Comparison of ENCODE assay signal across 24 cellular contexts in genomic region chr6:160127270-160128124, GRCh38. TPM values are rescaled to one million over a fixed set of nuclear protein-coding genes. Genes with fewer than 3 reads are reported as not detected.
DNase-seq lines count a peak whose midpoint lies in the region; ATAC-seq, FAIRE-seq and TF ChIP-seq lines count a peak whose summit lies in the region.
"Had no signal": no experiment of that assay in that cellular context is flagged by ENCODE, and none has a peak within 500 bp of the region (broad histone marks: within the 10 kb centered on the region; RNA-seq: fewer than 3 reads in every experiment).

No MANE protein-coding gene starts in this region.

- in situ Hi-C loops in K562 (cut with MboI): no loop called here

- H3K4me1 ChIP-seq in K562 (replicated peaks in 1 of 2; ENCODE audit: control insufficient read depth in 2 of 2, insufficient read depth in 2 of 2, low read length in 2 of 2) (peaks cover 0 to 2% of the 10 kb centered on the region in 2 experiments; a peak in 3 of 5 replicates), right lobe of liver (peaks cover 0 to 41% (median 14%) of the 10 kb centered on the region in 4 donors), BE2C (no peaks in the 10 kb centered on the region)
- H3K4me1 ChIP-seq: SJCRH30 had no signal

- H3K27ac ChIP-seq in K562 (ENCODE audit: extremely low read depth, low read depth, low read length) (no peak overlapping the region), right lobe of liver (peak overlapping the region in 2 of 3 donors; percentile 61 to 74)
- H3K27ac ChIP-seq: GM23248, SJCRH30 had no signal

- H3K27me3 ChIP-seq in K562 (ENCODE audit: control insufficient read depth in 2 of 2, insufficient read depth in 2 of 2, low read length in 2 of 2) (peaks cover 31 to 51% of the 10 kb centered on the region in 2 experiments), right lobe of liver (no peaks in the 10 kb centered on the region), BE2C (peaks cover 7% of the 10 kb centered on the region; the same call in 1 of the 2 replicates)
- H3K27me3 ChIP-seq: SJCRH30 had no signal

- TF ChIP-seq CTCF in K562 (IDR thresholded peaks at IDR 0.05 in 2 of 3, conservative IDR thresholded peaks at IDR 0.05 in 1 of 3; ENCODE audit: insufficient read depth in 2 of 3, low read depth in 1 of 3, low read length in 3 of 3) (no peak), right lobe of liver (IDR thresholded peaks at IDR 0.05) (no peak), BE2C (IDR thresholded peaks at IDR 0.05; ENCODE audit: low read depth, low read length) (no peak)

- peaks cover 4% of the 10 kb centered on the region; the same call in 1 of the 2 replicates for H4K20me1 ChIP-seq in K562 (replicated peaks; ENCODE audit: control insufficient read depth, insufficient read depth, low read length)

- POLR2A ChIA-PET in K562 (lab: Yijun Ruan, JAX): interaction anchor here (1.1 kb wide), 1 partner anchor 10 kb away, joined by 3 read pairs; no protein-coding TSS in a partner anchor

- CTCF ChIA-PET in activated CD8-positive, alpha-beta memory T cell treated with anti-CD3 and anti-CD28 coated beads, Interleukin-2, amount 10 ng/mL, durations not matched to agents 7 days and 5 days (lab: Charles Lee): no interaction called here
- CTCF ChIA-PET in K562 (lab: Yijun Ruan, JAX; ENCODE audit: low intra/inter-chr PET ratio): no interaction called here
- CTCF ChIA-PET in activated naive CD4-positive, alpha-beta T cell treated with anti-CD3 and anti-CD28 coated beads, Interleukin-2, amount 10 ng/mL, durations not matched to agents 7 days and 5 days (lab: Charles Lee): no interaction called here

- no peak overlapping the region for H2AFZ ChIP-seq in K562 (ENCODE audit: low read depth, low read length)
- H2AFZ ChIP-seq: GM23248 had no signal

- FAIRE-seq in K562 (lab: Jason Lieb, UNC): no peak

- no peak for TF ChIP-seq EP300 in K562 (IDR thresholded peaks at IDR 0.05; ENCODE audit: low read length)

- H3K9me3 Mint-ChIP-seq in activated CD8-positive, alpha-beta memory T cell treated with anti-CD3 and anti-CD28 coated beads, Interleukin-2, amount 10 ng/mL, durations not matched to agents 7 days and 5 days (ENCODE audit: low read depth): no peaks in the 10 kb centered on the region
- H3K9me3 Mint-ChIP-seq in stimulated activated effector memory CD8-positive, alpha-beta T cell treated with anti-CD3 and anti-CD28 coated beads, Interleukin-12 subunit alpha, Interleukin-12 subunit beta, amount 100 ng/mL, for 72 hours: no peaks in the 10 kb centered on the region
- no peaks in the 10 kb centered on the region for H3K9me3 Mint-ChIP-seq in activated naive CD4-positive, alpha-beta T cell treated with anti-CD3 and anti-CD28 coated beads, Interleukin-2, amount 10 ng/mL, durations not matched to agents 7 days and 5 days

- no peaks in the 10 kb centered on the region for H3K9me1 ChIP-seq in K562 (ENCODE audit: control insufficient read depth, insufficient read depth, low read length)

- 25% methylated on average over 16 of the region's 16 CpGs for WGBS in K562 (ENCODE audit: insufficient coverage, low coverage, missing lambda C conversion rate)
- 52% methylated on average over 14 of the region's 16 CpGs for WGBS in right lobe of liver (ENCODE audit: insufficient coverage, low coverage, low lambda C conversion rate, missing lambda C conversion rate)

- no peak overlapping the region for H3K4me2 ChIP-seq in K562 (ENCODE audit: insufficient read depth, low read length)

- no peak overlapping the region for H3K9ac ChIP-seq in K562 (ENCODE audit: insufficient read depth in 1 of 2, low read depth in 2 of 2, low read length in 2 of 2)
- H3K9ac ChIP-seq: GM23248 had no signal

- peak; percentile 34 for DNase-seq in activated CD8-positive, alpha-beta memory T cell treated with anti-CD3 and anti-CD28 coated beads, Interleukin-2, amount 10 ng/mL, durations not matched to agents 7 days and 5 days
- DNase-seq in activated CD8-positive, alpha-beta memory T cell treated with anti-CD3 and anti-CD28 coated beads, Interleukin-2, amount 50 U/mL, for 4 hours: no peak
- DNase-seq in K562 (ENCODE audit: extremely low read depth in 1 of 4, low spot score in 3 of 4) (no peak), right lobe of liver (no peak), SHP77 treated with DMSO at 0.1 percent for 48 hours (lab: John Stamatoyannopoulos, UW) (no peak), BE2C (no peak)
- no peak for DNase-seq in stimulated activated effector memory CD8-positive, alpha-beta T cell treated with anti-CD3 and anti-CD28 coated beads, Interleukin-12 subunit alpha, Interleukin-12 subunit beta, amount 100 ng/mL, for 72 hours (ENCODE audit: low spot score in 2 of 2)
- no peak for DNase-seq in activated naive CD4-positive, alpha-beta T cell treated with anti-CD3 and anti-CD28 coated beads, Interleukin-2, amount 10 ng/mL, durations not matched to agents 7 days and 5 days
- DNase-seq: 8988T; ACHN; Calu3; GM23248; H7; KBM-7; MV-4-11; NCI-H1105; NCI-H1436 treated with DMSO at 0.1 percent for 48 hours; NCI-H187 treated with DMSO at 0.1 percent for 48 hours; NCI-H446 treated with DMSO at 0.1 percent for 48 hours; NCI-H526; NCI-H82; NK-92 treated with Interleukin-12 subunit alpha and Interleukin-12 subunit beta, amount 100 ng/mL, for 24 hours; PC-3; SJCRH30 had no signal

- H3K36me3 Mint-ChIP-seq in activated CD8-positive, alpha-beta memory T cell treated with anti-CD3 and anti-CD28 coated beads, Interleukin-2, amount 10 ng/mL, durations not matched to agents 7 days and 5 days: no peaks in the 10 kb centered on the region
- no peaks in the 10 kb centered on the region for H3K36me3 Mint-ChIP-seq in stimulated activated effector memory CD8-positive, alpha-beta T cell treated with anti-CD3 and anti-CD28 coated beads, Interleukin-12 subunit alpha, Interleukin-12 subunit beta, amount 100 ng/mL, for 72 hours
- no peaks in the 10 kb centered on the region for H3K36me3 Mint-ChIP-seq in activated naive CD4-positive, alpha-beta T cell treated with anti-CD3 and anti-CD28 coated beads, Interleukin-2, amount 10 ng/mL, durations not matched to agents 7 days and 5 days

- TF ChIP-seq POLR2A in K562 (conservative IDR thresholded peaks at IDR 0.05) (no peak), right lobe of liver (IDR thresholded peaks at IDR 0.05) (no peak)

- H3K4me3 Mint-ChIP-seq in activated CD8-positive, alpha-beta memory T cell treated with anti-CD3 and anti-CD28 coated beads, Interleukin-2, amount 10 ng/mL, durations not matched to agents 7 days and 5 days: no peak overlapping the region
- H3K4me3 Mint-ChIP-seq in stimulated activated effector memory CD8-positive, alpha-beta T cell treated with anti-CD3 and anti-CD28 coated beads, Interleukin-12 subunit alpha, Interleukin-12 subunit beta, amount 100 ng/mL, for 72 hours: no peak overlapping the region
- no peak overlapping the region for H3K4me3 Mint-ChIP-seq in activated naive CD4-positive, alpha-beta T cell treated with anti-CD3 and anti-CD28 coated beads, Interleukin-2, amount 10 ng/mL, durations not matched to agents 7 days and 5 days

- H3K27ac Mint-ChIP-seq in activated CD8-positive, alpha-beta memory T cell treated with anti-CD3 and anti-CD28 coated beads, Interleukin-2, amount 10 ng/mL, durations not matched to agents 7 days and 5 days: no peak overlapping the region
- peak overlapping the region; percentile 30 for H3K27ac Mint-ChIP-seq in stimulated activated effector memory CD8-positive, alpha-beta T cell treated with anti-CD3 and anti-CD28 coated beads, Interleukin-12 subunit alpha, Interleukin-12 subunit beta, amount 100 ng/mL, for 72 hours
- H3K27ac Mint-ChIP-seq in activated naive CD4-positive, alpha-beta T cell treated with anti-CD3 and anti-CD28 coated beads, Interleukin-2, amount 10 ng/mL, durations not matched to agents 7 days and 5 days: no peak overlapping the region

- ATAC-seq in activated CD8-positive, alpha-beta memory T cell treated with anti-CD3 and anti-CD28 coated beads, Interleukin-2, amount 10 ng/mL, durations not matched to agents 7 days and 5 days: no peak
- ATAC-seq in K562 (peak; percentile 44), right lobe of liver (peak in 3 of 4 donors; percentile 6 to 20 (median 10))
- ATAC-seq in stimulated activated effector memory CD8-positive, alpha-beta T cell treated with anti-CD3 and anti-CD28 coated beads, Interleukin-12 subunit alpha, Interleukin-12 subunit beta, amount 100 ng/mL, for 72 hours: no peak
- ATAC-seq: PC-3 had no signal

- no peak for TF ChIP-seq RAD21 in K562 (CRISPR knock-in tag; conservative IDR thresholded peaks at IDR 0.05 in 1 of 2, IDR thresholded peaks at IDR 0.05 in 1 of 2)

- H3K4me3 ChIP-seq in K562: no peak overlapping the region
- H3K4me3 ChIP-seq in right lobe of liver: no peak overlapping the region
- H3K4me3 ChIP-seq in BE2C (ENCODE audit: low read depth, low read length): no peak overlapping the region
- H3K4me3 ChIP-seq: GM23248, SJCRH30 had no signal

- H3K9me3 ChIP-seq in K562 (replicated peaks; ENCODE audit: control insufficient read depth, insufficient read depth, low read depth, low read length) (no peaks in the 10 kb centered on the region), right lobe of liver (no peaks in the 10 kb centered on the region), BE2C (no peaks in the 10 kb centered on the region)
- H3K9me3 ChIP-seq: SJCRH30 had no signal

- intact Hi-C loops in K562 (cut with micrococcal nuclease) (no loop called here), right lobe of liver (cut with DNase I) (no loop called here)

- H3K36me3 ChIP-seq in K562 (ENCODE audit: control insufficient read depth, insufficient read depth, low read length) (no peaks in the 10 kb centered on the region), right lobe of liver (peaks cover 0 to 28% (median 1%) of the 10 kb centered on the region in 4 donors), BE2C (no peaks in the 10 kb centered on the region)
- H3K36me3 ChIP-seq: SJCRH30 had no signal

- H3K79me2 ChIP-seq in K562 (ENCODE audit: control insufficient read depth, insufficient read depth, low read length): no peaks in the 10 kb centered on the region

- H3K27me3 Mint-ChIP-seq in activated CD8-positive, alpha-beta memory T cell treated with anti-CD3 and anti-CD28 coated beads, Interleukin-2, amount 10 ng/mL, durations not matched to agents 7 days and 5 days: no peaks in the 10 kb centered on the region
- H3K27me3 Mint-ChIP-seq in activated naive CD4-positive, alpha-beta T cell treated with anti-CD3 and anti-CD28 coated beads, Interleukin-2, amount 10 ng/mL, durations not matched to agents 7 days and 5 days: peaks cover 4% of the 10 kb centered on the region

- no peaks in the 10 kb centered on the region for H3K4me1 Mint-ChIP-seq in activated CD8-positive, alpha-beta memory T cell treated with anti-CD3 and anti-CD28 coated beads, Interleukin-2, amount 10 ng/mL, durations not matched to agents 7 days and 5 days
- peaks cover 14% of the 10 kb centered on the region for H3K4me1 Mint-ChIP-seq in stimulated activated effector memory CD8-positive, alpha-beta T cell treated with anti-CD3 and anti-CD28 coated beads, Interleukin-12 subunit alpha, Interleukin-12 subunit beta, amount 100 ng/mL, for 72 hours
- no peaks in the 10 kb centered on the region for H3K4me1 Mint-ChIP-seq in activated naive CD4-positive, alpha-beta T cell treated with anti-CD3 and anti-CD28 coated beads, Interleukin-2, amount 10 ng/mL, durations not matched to agents 7 days and 5 days

- BruUV-seq in K562 (replicated peaks; lab: Mats Ljungman, UMichigan): no TSS peak

RNA-seq across cellular contexts. Expression of gene SLC22A1, which starts 5.9 kb away (rescaled TPM):
- 1 to 10 TPM in 1 of 2 experiments, under 1 TPM in 1; 0.82 to 1.6 TPM for total RNA-seq in activated CD8-positive, alpha-beta memory T cell treated with anti-CD3 and anti-CD28 coated beads, Interleukin-2, amount 10 ng/mL, durations not matched to agents 7 days and 5 days
- 0.86 and 0.93 TPM in 2 replicates for total RNA-seq in K562 (2011; cell fraction: chromatin; rRNA removed; ENCODE audit: low replicate concordance)
- total RNA-seq in K562 (2011; cell fraction: nucleolus; rRNA removed): 0.67 and 0.79 TPM in 2 replicates
- 1.5 and 1.9 TPM in 2 replicates for total RNA-seq in K562 (2011; cell fraction: nucleoplasm; rRNA removed)
- 0.37 TPM in 1 of 2 replicates, not detected in the other for total RNA-seq in K562 (2014; rRNA removed)
- total RNA-seq in K562 (2014; rRNA removed; fragmentation: Illumina TruSeq; extraction: Trizol): 0.18 and 0.19 TPM in 2 replicates
- 0.33 and 0.45 TPM in 2 replicates for total RNA-seq in K562 (2015; rRNA removed; fragmentation: Illumina TruSeq; extraction: Trizol)
- 0.54 and 0.60 TPM in 2 replicates for total RNA-seq in K562 (2021)
- polyA plus RNA-seq in K562 (2011; rRNA removed): 0.08 and 0.26 TPM in 2 replicates
- 0.18 TPM in 1 of 2 replicates, not detected in the other for polyA plus RNA-seq in K562 (2011; cell fraction: cytosol; rRNA removed)
- 0.60 and 0.74 TPM in 2 replicates for polyA plus RNA-seq in K562 (2011; cell fraction: nucleus; rRNA removed)
- 0.14 and 0.25 TPM in 2 replicates for polyA plus RNA-seq in K562 (2012)
- 0.12 TPM in 1 of 2 replicates, not detected in the other for polyA plus RNA-seq in K562 (2014; fragmentation: Illumina TruSeq; extraction: Trizol)
- polyA plus RNA-seq in K562 (2014; fragmentation: Nextera tagmentation; extraction: Ambion mirVana): under 1 TPM in 1 of 2 experiments, not detected in 1; 0.11 TPM
- 0.24 TPM in 1 of 2 replicates, not detected in the other for polyA plus RNA-seq in K562 (2014; rRNA removed)
- 0.33 and 0.56 TPM in 2 replicates for polyA minus RNA-seq in K562 (2011; rRNA and poly(A)+ RNA removed)
- polyA minus RNA-seq in K562 (2011; cell fraction: cytosol; rRNA and poly(A)+ RNA removed): not detected in 2 replicates
- polyA minus RNA-seq in K562 (2011; cell fraction: nucleus; rRNA and poly(A)+ RNA removed): 0.67 TPM in 2 replicates
- total RNA-seq in right lobe of liver: 1,000 to 10,000 TPM in 3 of 6 experiments, 100 to 1,000 TPM in 3; 190 to 1,656 (median 769) TPM
- not detected for polyA plus RNA-seq in BE2C (2012; ENCODE audit: insufficient read depth, insufficient read length, low read depth)
- total RNA-seq: GM23248 had no signal
- polyA plus RNA-seq: GM23248 had no signal

Comparison
In these comparisons a context has a peak if more than half of its experiments do, and no peak if none do; other contexts are left out.
1. ATAC-seq: peak in K562 (single experiment) and right lobe of liver (3 of 4); none in activated CD8-positive, alpha-beta memory T cell treated with anti-CD3 and anti-CD28 coated beads, Interleukin-2, amount 10 ng/mL, durations not matched to agents 7 days and 5 days (single experiment) and stimulated activated effector memory CD8-positive, alpha-beta T cell treated with anti-CD3 and anti-CD28 coated beads, Interleukin-12 subunit alpha, Interleukin-12 subunit beta, amount 100 ng/mL, for 72 hours (single experiment).
2. RNA of gene SLC22A1, which starts 5.9 kb away (total RNA-seq): 190 to 1,656 TPM in right lobe of liver; 0.82 to 1.6 TPM in activated CD8-positive, alpha-beta memory T cell treated with anti-CD3 and anti-CD28 coated beads, Interleukin-2, amount 10 ng/mL, durations not matched to agents 7 days and 5 days and 0.18 to 1.9 TPM in K562; every median in the first group is over 10 times any median in the second.